Comparison of ENCODE assay signal across 10 cellular contexts in the genomic region with DNA sequence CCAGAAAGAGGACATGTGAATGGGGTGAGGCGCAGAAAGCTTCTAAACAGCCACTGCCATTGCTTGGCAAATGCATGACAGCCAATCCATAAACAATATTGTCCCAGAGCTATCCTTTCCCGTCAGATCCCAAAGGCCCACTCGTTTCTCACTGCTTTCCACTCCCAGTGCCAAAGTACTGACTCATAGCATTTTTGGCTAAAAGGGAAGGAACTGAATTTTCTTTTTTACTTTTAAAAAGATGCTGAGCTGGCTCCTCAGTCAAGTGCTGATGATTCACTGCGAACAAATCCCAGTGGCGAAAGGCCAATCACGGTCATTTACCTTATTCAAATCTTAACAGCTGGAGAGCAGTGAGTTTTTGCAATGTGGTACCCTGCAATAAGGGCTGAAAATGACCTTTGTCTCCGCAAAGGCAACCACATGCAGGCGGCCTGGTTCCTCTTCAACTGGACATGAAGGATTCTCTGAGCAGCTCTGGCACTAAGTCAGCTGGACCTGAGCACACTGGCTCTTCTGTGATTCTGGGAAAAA.
A peak's percentile ranks its signal among the peaks of the same experiment; 100 is the strongest.
DNase-seq lines count a peak whose midpoint lies in the region; ATAC-seq and TF ChIP-seq lines count a peak whose summit lies in the region.
"Had no signal": no experiment of that assay in that cellular context is flagged by ENCODE, and none has a peak within 500 bp of the region (broad histone marks: within the 10 kb centered on the region; RNA-seq: fewer than 3 reads in every experiment).

No MANE protein-coding gene starts in this region.

- no peak overlapping the region for H2AFZ ChIP-seq in hepatocyte

- H3K4me2 ChIP-seq in hepatocyte: no peak overlapping the region

- H3K27me3 ChIP-seq in hepatocyte (no peaks in the 10 kb centered on the region), BE2C (no peaks in the 10 kb centered on the region)

- intact Hi-C loops in activated CD4-positive, alpha-beta T cell treated with anti-CD3 and anti-CD28 coated beads for 36 hours (cut with DNase I, micrococcal nuclease): no loop called here

- no peaks in the 10 kb centered on the region for H3K36me3 ChIP-seq in hepatocyte (replicated peaks; ENCODE audit: insufficient read depth, low read depth)
- H3K36me3 ChIP-seq in BE2C: no peaks in the 10 kb centered on the region

- TF ChIP-seq CTCF in brain (conservative IDR thresholded peaks at IDR 0.05) (no peak), hepatocyte (IDR thresholded peaks at IDR 0.05; ENCODE audit: poor library complexity) (no peak), BE2C (IDR thresholded peaks at IDR 0.05; ENCODE audit: low read depth, low read length) (no peak)

- CTCF ChIA-PET in activated CD4-positive, alpha-beta T cell treated with anti-CD3 and anti-CD28 coated beads for 36 hours (lab: Charles Lee): interaction anchor here (0.8 to 4.5 kb wide), 8 partner anchors 9 to 305 kb away, joined by 3 to 51 read pairs (median 4); no protein-coding TSS in a partner anchor

- 83% methylated on average over 8 of the region's 8 CpGs for WGBS in hepatocyte (ENCODE audit: low lambda C conversion rate, missing lambda C conversion rate)

- no peaks in the 10 kb centered on the region for H3K9me3 ChIP-seq in hepatocyte (ENCODE audit: low read depth)
- no peaks in the 10 kb centered on the region; the same call in 1 of the 2 replicates for H3K9me3 ChIP-seq in BE2C

- H3K4me1 Mint-ChIP-seq in brain: peaks cover 33% of the 10 kb centered on the region
- no peaks in the 10 kb centered on the region for H3K4me1 Mint-ChIP-seq in activated CD4-positive, alpha-beta T cell treated with anti-CD3 and anti-CD28 coated beads for 36 hours

- no peak overlapping the region for H3K4me3 ChIP-seq in hepatocyte
- H3K4me3 ChIP-seq in skeletal muscle cell (ENCODE audit: low read depth, low read length): no peak overlapping the region
- H3K4me3 ChIP-seq in BE2C (ENCODE audit: low read depth, low read length): no peak overlapping the region

- H3K4me1 ChIP-seq in hepatocyte (ENCODE audit: insufficient read depth) (no peaks in the 10 kb centered on the region), BE2C (peaks cover 8% of the 10 kb centered on the region)

- in situ Hi-C loops in G401 (cut with HindIII; ENCODE audit: low sequenced_read_pairs): no loop called here

- no peaks in the 10 kb centered on the region for H3K9me2 ChIP-seq in hepatocyte (replicated peaks; ENCODE audit: insufficient read depth)

- H3K9me3 Mint-ChIP-seq in brain: peaks cover 15 to 35% (median 17%) of the 10 kb centered on the region in 5 experiments
- H3K9me3 Mint-ChIP-seq in activated CD4-positive, alpha-beta T cell treated with anti-CD3 and anti-CD28 coated beads for 36 hours (ENCODE audit: low read depth): no peaks in the 10 kb centered on the region

- H3K36me3 Mint-ChIP-seq in brain: peaks cover 59% of the 10 kb centered on the region
- H3K36me3 Mint-ChIP-seq in activated CD4-positive, alpha-beta T cell treated with anti-CD3 and anti-CD28 coated beads for 36 hours (ENCODE audit: low read depth): no peaks in the 10 kb centered on the region
- H3K36me3 Mint-ChIP-seq: activated naive CD8-positive, alpha-beta T cell had no signal

- POLR2A ChIA-PET in activated CD4-positive, alpha-beta T cell treated with anti-CD3 and anti-CD28 coated beads for 36 hours (lab: Charles Lee): no interaction called here

- no peaks in the 10 kb centered on the region for H3K27me3 Mint-ChIP-seq in brain
- peaks cover 5% of the 10 kb centered on the region for H3K27me3 Mint-ChIP-seq in activated CD4-positive, alpha-beta T cell treated with anti-CD3 and anti-CD28 coated beads for 36 hours

- H3K27ac Mint-ChIP-seq in brain: peak overlapping the region in 4 of 5 experiments; percentile 70 to 92 (median 87)
- no peak overlapping the region for H3K27ac Mint-ChIP-seq in activated CD4-positive, alpha-beta T cell treated with anti-CD3 and anti-CD28 coated beads for 36 hours
- H3K27ac Mint-ChIP-seq: activated naive CD8-positive, alpha-beta T cell had no signal

- peak overlapping the region in 3 of 5 experiments; percentile 3 to 54 (median 17) for H3K4me3 Mint-ChIP-seq in brain
- H3K4me3 Mint-ChIP-seq in activated CD4-positive, alpha-beta T cell treated with anti-CD3 and anti-CD28 coated beads for 36 hours: no peak overlapping the region
- H3K4me3 Mint-ChIP-seq: activated naive CD8-positive, alpha-beta T cell had no signal

- peak; percentile 26 for DNase-seq in G401 (ENCODE audit: low spot score)
- DNase-seq in hepatocyte (ENCODE audit: low spot score): peak; percentile 25
- DNase-seq in skeletal muscle cell (ENCODE audit: low read depth): peak; percentile 96
- no peak for DNase-seq in activated CD4-positive, alpha-beta T cell treated with anti-CD3 and anti-CD28 coated beads for 36 hours
- DNase-seq in BE2C: no peak
- DNase-seq in NCI-H128 (lab: John Stamatoyannopoulos, UW; ENCODE audit: unreplicated experiment): no peak
- DNase-seq in NCI-H1436 (lab: John Stamatoyannopoulos, UW): no peak
- DNase-seq: stimulated activated CD4-positive, alpha-beta T cell treated with anti-CD3 and anti-CD28 coated beads, Interleukin-15, amount 100 ng/mL, for 24 hours had no signal

- no peaks in the 10 kb centered on the region for H4K20me1 ChIP-seq in hepatocyte (ENCODE audit: insufficient read depth, poor library complexity, severe bottlenecking)

- H3K27ac ChIP-seq in hepatocyte: peak overlapping the region; percentile 6

- no peak for ATAC-seq in activated CD4-positive, alpha-beta T cell treated with anti-CD3 and anti-CD28 coated beads for 36 hours

- no peaks in the 10 kb centered on the region for H3K79me2 ChIP-seq in hepatocyte

Comparison
In these comparisons a context has a peak if more than half of its experiments do, and no peak if none do; other contexts are left out.
1. DNase-seq: peak in G401 (single experiment), hepatocyte (single experiment) and skeletal muscle cell (single experiment); none in activated CD4-positive, alpha-beta T cell treated with anti-CD3 and anti-CD28 coated beads for 36 hours (single experiment), BE2C (single experiment), NCI-H128 (single experiment) and NCI-H1436 (single experiment).